ENCODE assay signal across 1 cellular context in genomic region chr18:3605562-3606443, GRCh38.
A peak's percentile ranks its signal among the peaks of the same experiment; 100 is the strongest.
TF ChIP-seq lines count a peak whose summit lies in the region.

No MANE protein-coding gene starts in this region.

TF ChIP-seq in K562, 482 proteins besides CTCF, POLR2A, EP300 and RAD21 (continued from another document and continues in another):
- TF ChIP-seq, protein P1, sequence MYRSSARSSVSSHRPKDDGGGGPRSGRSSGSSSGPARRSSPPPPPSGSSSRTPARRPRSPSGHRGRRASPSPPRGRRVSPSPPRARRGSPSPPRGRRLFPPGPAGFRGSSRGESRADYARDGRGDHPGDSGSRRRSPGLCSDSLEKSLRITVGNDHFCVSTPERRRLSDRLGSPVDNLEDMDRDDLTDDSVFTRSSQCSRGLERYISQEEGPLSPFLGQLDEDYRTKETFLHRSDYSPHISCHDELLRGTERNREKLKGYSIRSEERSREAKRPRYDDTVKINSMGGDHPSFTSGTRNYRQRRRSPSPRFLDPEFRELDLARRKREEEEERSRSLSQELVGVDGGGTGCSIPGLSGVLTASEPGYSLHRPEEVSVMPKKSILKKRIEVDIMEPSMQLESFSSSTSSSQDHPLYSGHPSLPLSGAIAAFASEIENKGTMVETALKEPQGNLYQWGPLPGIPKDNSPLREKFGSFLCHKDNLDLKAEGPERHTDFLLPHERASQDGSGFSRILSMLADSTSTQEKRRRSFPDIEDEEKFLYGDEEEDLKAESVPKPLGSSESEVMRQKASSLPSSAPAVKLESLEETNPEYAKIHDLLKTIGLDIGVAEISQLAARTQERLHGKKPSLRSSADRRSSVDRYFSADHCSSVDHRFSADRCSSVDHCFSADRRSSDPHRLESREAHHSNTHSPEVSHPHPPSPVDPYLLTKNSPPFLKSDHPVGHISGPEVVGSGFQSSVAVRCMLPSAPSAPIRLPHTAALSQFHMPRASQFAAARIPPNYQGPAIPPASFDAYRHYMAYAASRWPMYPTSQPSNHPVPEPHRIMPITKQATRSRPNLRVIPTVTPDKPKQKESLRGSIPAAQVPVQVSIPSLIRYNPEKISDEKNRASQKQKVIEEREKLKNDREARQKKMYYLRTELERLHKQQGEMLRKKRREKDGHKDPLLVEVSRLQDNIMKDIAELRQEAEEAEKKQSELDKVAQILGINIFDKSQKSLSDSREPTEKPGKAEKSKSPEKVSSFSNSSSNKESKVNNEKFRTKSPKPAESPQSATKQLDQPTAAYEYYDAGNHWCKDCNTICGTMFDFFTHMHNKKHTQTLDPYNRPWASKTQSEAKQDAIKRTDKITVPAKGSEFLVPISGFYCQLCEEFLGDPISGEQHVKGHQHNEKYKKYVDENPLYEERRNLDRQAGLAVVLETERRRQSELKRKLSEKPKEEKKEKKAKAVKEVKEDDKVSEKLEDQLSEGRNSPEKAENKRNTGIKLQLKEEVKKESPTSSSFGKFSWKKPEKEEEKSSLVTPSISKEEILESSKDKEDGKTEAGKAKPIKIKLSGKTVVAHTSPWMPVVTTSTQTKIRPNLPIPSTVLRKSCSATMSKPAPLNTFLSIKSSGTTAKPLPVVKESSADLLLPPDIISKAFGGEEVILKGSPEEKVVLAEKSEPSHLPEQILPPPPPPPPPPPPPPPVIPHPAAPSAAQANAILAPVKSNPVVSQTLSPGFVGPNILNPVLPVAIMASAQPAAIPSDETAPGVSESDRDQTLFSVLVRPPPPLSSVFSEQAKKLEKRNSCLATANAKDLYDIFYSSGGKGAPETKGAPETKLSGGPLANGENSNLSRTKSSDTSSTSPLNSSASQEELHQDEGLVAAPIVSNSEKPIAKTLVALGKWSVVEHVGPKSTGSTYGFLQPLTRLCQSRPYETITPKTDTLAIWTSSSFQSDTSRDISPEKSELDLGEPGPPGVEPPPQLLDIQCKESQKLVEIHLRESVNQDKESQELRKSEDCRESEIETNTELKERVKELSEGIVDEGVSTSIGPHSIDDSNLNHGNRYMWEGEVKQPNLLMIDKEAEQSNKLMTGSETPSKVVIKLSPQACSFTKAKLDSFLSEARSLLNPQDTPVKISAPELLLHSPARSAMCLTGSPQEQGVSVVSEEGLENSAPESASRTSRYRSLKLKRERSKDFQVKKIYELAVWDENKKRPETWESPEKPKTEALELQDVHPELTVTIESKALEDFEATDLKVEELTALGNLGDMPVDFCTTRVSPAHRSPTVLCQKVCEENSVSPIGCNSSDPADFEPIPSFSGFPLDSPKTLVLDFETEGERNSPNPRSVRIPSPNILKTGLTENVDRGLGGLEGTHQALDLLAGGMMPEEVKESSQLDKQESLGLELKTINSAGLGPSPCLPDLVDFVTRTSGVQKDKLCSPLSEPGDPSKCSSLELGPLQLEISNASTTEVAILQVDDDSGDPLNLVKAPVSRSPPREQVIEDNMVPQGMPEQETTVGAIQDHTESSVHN (IDR thresholded peaks at IDR 0.05; ENCODE audit: borderline replicate concordance in 1 of 2, low read depth in 1 of 2): no peak
- TF ChIP-seq SMAD1 (IDR thresholded peaks at IDR 0.05; ENCODE audit: low read depth, low read length, partially characterized antibody): peak; percentile 78
- TF ChIP-seq, protein P2, sequence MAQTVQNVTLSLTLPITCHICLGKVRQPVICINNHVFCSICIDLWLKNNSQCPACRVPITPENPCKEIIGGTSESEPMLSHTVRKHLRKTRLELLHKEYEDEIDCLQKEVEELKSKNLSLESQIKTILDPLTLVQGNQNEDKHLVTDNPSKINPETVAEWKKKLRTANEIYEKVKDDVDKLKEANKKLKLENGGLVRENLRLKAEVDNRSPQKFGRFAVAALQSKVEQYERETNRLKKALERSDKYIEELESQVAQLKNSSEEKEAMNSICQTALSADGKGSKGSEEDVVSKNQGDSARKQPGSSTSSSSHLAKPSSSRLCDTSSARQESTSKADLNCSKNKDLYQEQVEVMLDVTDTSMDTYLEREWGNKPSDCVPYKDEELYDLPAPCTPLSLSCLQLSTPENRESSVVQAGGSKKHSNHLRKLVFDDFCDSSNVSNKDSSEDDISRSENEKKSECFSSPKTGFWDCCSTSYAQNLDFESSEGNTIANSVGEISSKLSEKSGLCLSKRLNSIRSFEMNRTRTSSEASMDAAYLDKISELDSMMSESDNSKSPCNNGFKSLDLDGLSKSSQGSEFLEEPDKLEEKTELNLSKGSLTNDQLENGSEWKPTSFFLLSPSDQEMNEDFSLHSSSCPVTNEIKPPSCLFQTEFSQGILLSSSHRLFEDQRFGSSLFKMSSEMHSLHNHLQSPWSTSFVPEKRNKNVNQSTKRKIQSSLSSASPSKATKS (CRISPR knock-in tag; IDR thresholded peaks at IDR 0.05): 0 out of 2 replicates have a peak, but pooled peaks have one; percentile 51
- TF ChIP-seq DMBX1 (CRISPR knock-in tag; IDR thresholded peaks at IDR 0.05; ENCODE audit: borderline replicate concordance): peak; percentile 32; the same call in 1 of the 2 replicates
- TF ChIP-seq PATZ1 (CRISPR knock-in tag; IDR thresholded peaks at IDR 0.05; ENCODE audit: borderline replicate concordance): peak; percentile 61; the same call in 1 of the 2 replicates
- TF ChIP-seq EZH2 (IDR thresholded peaks at IDR 0.05; ENCODE audit: borderline replicate concordance, low read depth, low read length): no peak
- no peak for TF ChIP-seq FOXO4 (CRISPR knock-in tag; IDR thresholded peaks at IDR 0.05)
- no peak for TF ChIP-seq KDM2B (CRISPR knock-in tag; IDR thresholded peaks at IDR 0.05)
- 0 out of 2 replicates have a peak, but pooled peaks have one; percentile 38 for TF ChIP-seq KLF10 (CRISPR knock-in tag; IDR thresholded peaks at IDR 0.05)
- TF ChIP-seq, protein P3, sequence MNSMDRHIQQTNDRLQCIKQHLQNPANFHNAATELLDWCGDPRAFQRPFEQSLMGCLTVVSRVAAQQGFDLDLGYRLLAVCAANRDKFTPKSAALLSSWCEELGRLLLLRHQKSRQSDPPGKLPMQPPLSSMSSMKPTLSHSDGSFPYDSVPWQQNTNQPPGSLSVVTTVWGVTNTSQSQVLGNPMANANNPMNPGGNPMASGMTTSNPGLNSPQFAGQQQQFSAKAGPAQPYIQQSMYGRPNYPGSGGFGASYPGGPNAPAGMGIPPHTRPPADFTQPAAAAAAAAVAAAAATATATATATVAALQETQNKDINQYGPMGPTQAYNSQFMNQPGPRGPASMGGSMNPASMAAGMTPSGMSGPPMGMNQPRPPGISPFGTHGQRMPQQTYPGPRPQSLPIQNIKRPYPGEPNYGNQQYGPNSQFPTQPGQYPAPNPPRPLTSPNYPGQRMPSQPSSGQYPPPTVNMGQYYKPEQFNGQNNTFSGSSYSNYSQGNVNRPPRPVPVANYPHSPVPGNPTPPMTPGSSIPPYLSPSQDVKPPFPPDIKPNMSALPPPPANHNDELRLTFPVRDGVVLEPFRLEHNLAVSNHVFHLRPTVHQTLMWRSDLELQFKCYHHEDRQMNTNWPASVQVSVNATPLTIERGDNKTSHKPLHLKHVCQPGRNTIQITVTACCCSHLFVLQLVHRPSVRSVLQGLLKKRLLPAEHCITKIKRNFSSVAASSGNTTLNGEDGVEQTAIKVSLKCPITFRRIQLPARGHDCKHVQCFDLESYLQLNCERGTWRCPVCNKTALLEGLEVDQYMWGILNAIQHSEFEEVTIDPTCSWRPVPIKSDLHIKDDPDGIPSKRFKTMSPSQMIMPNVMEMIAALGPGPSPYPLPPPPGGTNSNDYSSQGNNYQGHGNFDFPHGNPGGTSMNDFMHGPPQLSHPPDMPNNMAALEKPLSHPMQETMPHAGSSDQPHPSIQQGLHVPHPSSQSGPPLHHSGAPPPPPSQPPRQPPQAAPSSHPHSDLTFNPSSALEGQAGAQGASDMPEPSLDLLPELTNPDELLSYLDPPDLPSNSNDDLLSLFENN (IDR thresholded peaks at IDR 0.05; ENCODE audit: low read depth in 2 of 2, low read length in 2 of 2): 0 out of 4 replicates have a peak, but pooled peaks of 1 of the 2 experiments have one; percentile 9
- no peak for TF ChIP-seq ZNF668 (CRISPR knock-in tag; IDR thresholded peaks at IDR 0.05)
- TF ChIP-seq, protein P4, sequence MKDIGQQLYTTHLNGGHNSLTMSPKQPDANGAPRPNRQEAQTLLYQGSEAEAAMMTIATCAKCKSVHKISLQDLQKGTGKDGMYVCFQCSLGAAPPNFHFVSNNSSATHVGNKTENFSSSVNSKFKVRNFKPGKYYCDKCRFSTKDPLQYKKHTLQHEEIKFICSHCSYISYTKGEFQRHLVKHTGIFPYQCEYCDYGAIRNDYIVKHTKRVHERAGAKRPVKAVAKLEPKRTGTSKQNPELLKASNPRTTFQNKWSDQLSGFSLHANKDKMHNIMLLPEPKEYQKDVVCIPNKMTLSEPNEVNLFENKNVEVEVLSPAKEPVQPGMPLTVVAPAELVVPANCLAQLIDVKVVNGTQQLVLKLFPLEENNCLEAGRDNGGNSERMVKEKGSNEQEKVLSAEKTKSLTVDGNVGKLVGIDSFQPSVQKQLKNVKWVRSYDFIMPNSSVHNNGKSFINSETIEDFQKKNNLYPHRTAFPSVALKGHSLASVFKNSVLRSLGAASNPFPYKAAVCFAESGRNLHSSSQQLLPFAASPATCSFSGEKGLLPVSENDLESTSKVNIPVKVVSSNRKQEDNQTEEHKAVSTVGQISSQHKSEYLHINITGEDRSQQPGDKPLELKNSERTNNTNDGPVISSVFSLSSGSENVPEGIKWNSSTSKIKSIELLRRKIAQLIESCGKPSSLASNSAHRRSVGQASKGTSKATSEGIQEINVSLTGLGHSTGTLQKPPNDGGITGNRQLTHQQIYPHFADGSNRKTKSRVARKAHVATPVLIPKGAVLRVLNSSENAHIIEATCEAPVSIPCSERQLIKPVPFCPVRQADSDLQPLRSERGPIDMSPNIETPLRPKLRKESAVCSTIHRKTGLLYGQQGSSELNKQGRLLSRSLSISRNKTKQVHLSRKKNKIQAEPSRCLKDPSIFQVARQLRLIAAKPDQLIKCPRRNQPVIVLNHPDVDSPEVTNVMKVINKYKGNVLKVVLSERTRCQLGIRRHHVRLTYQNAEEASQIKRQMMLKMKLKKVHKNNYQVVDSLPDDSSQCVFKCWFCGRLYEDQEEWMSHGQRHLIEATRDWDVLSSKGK (CRISPR knock-in tag; IDR thresholded peaks at IDR 0.05): no peak
- no peak for TF ChIP-seq HIVEP1 (CRISPR knock-in tag; IDR thresholded peaks at IDR 0.05)
- TF ChIP-seq, protein P5, sequence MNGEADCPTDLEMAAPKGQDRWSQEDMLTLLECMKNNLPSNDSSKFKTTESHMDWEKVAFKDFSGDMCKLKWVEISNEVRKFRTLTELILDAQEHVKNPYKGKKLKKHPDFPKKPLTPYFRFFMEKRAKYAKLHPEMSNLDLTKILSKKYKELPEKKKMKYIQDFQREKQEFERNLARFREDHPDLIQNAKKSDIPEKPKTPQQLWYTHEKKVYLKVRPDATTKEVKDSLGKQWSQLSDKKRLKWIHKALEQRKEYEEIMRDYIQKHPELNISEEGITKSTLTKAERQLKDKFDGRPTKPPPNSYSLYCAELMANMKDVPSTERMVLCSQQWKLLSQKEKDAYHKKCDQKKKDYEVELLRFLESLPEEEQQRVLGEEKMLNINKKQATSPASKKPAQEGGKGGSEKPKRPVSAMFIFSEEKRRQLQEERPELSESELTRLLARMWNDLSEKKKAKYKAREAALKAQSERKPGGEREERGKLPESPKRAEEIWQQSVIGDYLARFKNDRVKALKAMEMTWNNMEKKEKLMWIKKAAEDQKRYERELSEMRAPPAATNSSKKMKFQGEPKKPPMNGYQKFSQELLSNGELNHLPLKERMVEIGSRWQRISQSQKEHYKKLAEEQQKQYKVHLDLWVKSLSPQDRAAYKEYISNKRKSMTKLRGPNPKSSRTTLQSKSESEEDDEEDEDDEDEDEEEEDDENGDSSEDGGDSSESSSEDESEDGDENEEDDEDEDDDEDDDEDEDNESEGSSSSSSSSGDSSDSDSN (IDR thresholded peaks at IDR 0.05; ENCODE audit: borderline replicate concordance in 1 of 2, low read depth in 2 of 2, low read length in 2 of 2): peak; percentile 43 to 46; a peak in 1 of 4 replicates
- TF ChIP-seq BACH1 (tag; IDR thresholded peaks at IDR 0.05): 0 out of 2 replicates have a peak, but pooled peaks have one; percentile 32
- no peak for TF ChIP-seq PRPF4 (IDR thresholded peaks at IDR 0.05; ENCODE audit: insufficient read depth, low read depth, low read length, poor library complexity, severe bottlenecking)
- TF ChIP-seq TEAD4 (IDR thresholded peaks at IDR 0.05; ENCODE audit: low read length): peak; percentile 3; the same call in 1 of the 2 replicates
- no peak for TF ChIP-seq TEAD4 (CRISPR knock-in tag; IDR thresholded peaks at IDR 0.05; ENCODE audit: borderline replicate concordance)
- TF ChIP-seq EP400 (IDR thresholded peaks at IDR 0.05): no peak
- no peak for TF ChIP-seq SIN3B (IDR thresholded peaks at IDR 0.05; ENCODE audit: low read depth)
- TF ChIP-seq ARID1B (IDR thresholded peaks at IDR 0.05): no peak
- TF ChIP-seq RBM25 (IDR thresholded peaks at IDR 0.05; ENCODE audit: low read depth, low read length, severe bottlenecking): peak; percentile 94
- TF ChIP-seq, protein P6, sequence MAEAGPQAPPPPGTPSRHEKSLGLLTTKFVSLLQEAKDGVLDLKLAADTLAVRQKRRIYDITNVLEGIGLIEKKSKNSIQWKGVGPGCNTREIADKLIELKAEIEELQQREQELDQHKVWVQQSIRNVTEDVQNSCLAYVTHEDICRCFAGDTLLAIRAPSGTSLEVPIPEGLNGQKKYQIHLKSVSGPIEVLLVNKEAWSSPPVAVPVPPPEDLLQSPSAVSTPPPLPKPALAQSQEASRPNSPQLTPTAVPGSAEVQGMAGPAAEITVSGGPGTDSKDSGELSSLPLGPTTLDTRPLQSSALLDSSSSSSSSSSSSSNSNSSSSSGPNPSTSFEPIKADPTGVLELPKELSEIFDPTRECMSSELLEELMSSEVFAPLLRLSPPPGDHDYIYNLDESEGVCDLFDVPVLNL (CRISPR knock-in tag; IDR thresholded peaks at IDR 0.05; ENCODE audit: low read depth): no peak
- no peak for TF ChIP-seq SRSF1 (IDR thresholded peaks at IDR 0.05; ENCODE audit: low read depth, low read length)
- TF ChIP-seq GTF2A2 (tag; IDR thresholded peaks at IDR 0.05): 0 out of 2 replicates have a peak, but pooled peaks have one; percentile 16
- no peak for TF ChIP-seq HDAC3 (IDR thresholded peaks at IDR 0.05; ENCODE audit: borderline replicate concordance, partially characterized antibody)
- peak; percentile 90; the same call in 1 of the 2 replicates for TF ChIP-seq BRD4 (IDR thresholded peaks at IDR 0.05)
- 0 out of 4 replicates have a peak, but pooled peaks of 1 of the 2 experiments have one; percentile 15 for TF ChIP-seq FOXA3 (CRISPR knock-in tag; conservative IDR thresholded peaks at IDR 0.05 in 1 of 2, IDR thresholded peaks at IDR 0.05 in 1 of 2)
